8 cellular contexts compared by ENCODE assay signal in genomic region chr7:15015545-15016314, GRCh38.
DNase-seq lines count a peak whose midpoint lies in the region; ATAC-seq and TF ChIP-seq lines count a peak whose summit lies in the region.

No MANE protein-coding gene starts in this region.

- POLR2A ChIA-PET in AG04450 (lab: Yijun Ruan, JAX): no interaction called here

- no peaks in the 10 kb centered on the region for H3K27me3 ChIP-seq in AG04450 (ENCODE audit: control insufficient read depth, insufficient read depth, low read length)

- no peaks in the 10 kb centered on the region for H3K9me3 ChIP-seq in AG04450 (ENCODE audit: control insufficient read depth, insufficient read depth, low read length)

- intact Hi-C loops in activated T-helper 2 cell treated with anti-CD3 and anti-CD28 coated beads, Interferon-gamma antibody, Interleukin-2, Interleukin-4, amounts not matched to agents 10 μg/mL and 5 μg/mL and 100 μg/mL, durations not matched to agents 14 hours and 24 hours and 36 hours (cut with micrococcal nuclease): loop anchor here (2.0 kb wide), 1 partner anchor 299 kb away; no protein-coding TSS in a partner anchor

- no peaks in the 10 kb centered on the region for H3K27me3 Mint-ChIP-seq in activated T-helper 2 cell treated with anti-CD3 and anti-CD28 coated beads, Interferon-gamma antibody, Interleukin-2, Interleukin-4, amounts not matched to agents 10 μg/mL and 5 μg/mL and 100 μg/mL, durations not matched to agents 14 hours and 24 hours and 36 hours (ENCODE audit: low read depth)

- H3K4me3 Mint-ChIP-seq in activated T-helper 2 cell treated with anti-CD3 and anti-CD28 coated beads, Interferon-gamma antibody, Interleukin-2, Interleukin-4, amounts not matched to agents 10 μg/mL and 5 μg/mL and 100 μg/mL, durations not matched to agents 14 hours and 24 hours and 36 hours (ENCODE audit: low read depth): no peak overlapping the region

- CTCF ChIA-PET in AG04450 (lab: Charles Lee): interaction anchor here (0.6 to 4.1 kb wide), 49 partner anchors 9 to 1147 kb away, joined by 3 to 171 read pairs (median 4); partner anchors contain the start of gene DGKB

- H3K36me3 Mint-ChIP-seq in activated T-helper 2 cell treated with anti-CD3 and anti-CD28 coated beads, Interferon-gamma antibody, Interleukin-2, Interleukin-4, amounts not matched to agents 10 μg/mL and 5 μg/mL and 100 μg/mL, durations not matched to agents 14 hours and 24 hours and 36 hours (ENCODE audit: low read depth): no peaks in the 10 kb centered on the region

- peak; percentile 27 for DNase-seq in AG04450 (ENCODE audit: low read depth, low spot score)
- peak; percentile 67 for DNase-seq in NB4 (ENCODE audit: low read depth)
- DNase-seq in SHP77 (lab: John Stamatoyannopoulos, UW): peak; percentile 87 to 95
- peak; percentile 90 for DNase-seq in epithelial cell of esophagus (ENCODE audit: low read depth)
- peak; percentile 34 for DNase-seq in middle frontal gyrus (ENCODE audit: extremely low spot score, low spot score)
- no peak for DNase-seq in activated T-helper 2 cell treated with anti-CD3 and anti-CD28 coated beads, Interferon-gamma antibody, Interleukin-2, Interleukin-4, amounts not matched to agents 10 μg/mL and 5 μg/mL and 100 μg/mL, durations not matched to agents 14 hours and 24 hours and 36 hours (ENCODE audit: low spot score)

- H3K4me3 ChIP-seq in AG04450 (ENCODE audit: low read depth, low read length) (peak overlapping the region; percentile 10; the same call in 1 of the 2 replicates), NB4 (ENCODE audit: low read depth, low read length) (no peak overlapping the region), epithelial cell of esophagus (ENCODE audit: low read length) (no peak overlapping the region)

- H3K4me1 Mint-ChIP-seq in activated T-helper 2 cell treated with anti-CD3 and anti-CD28 coated beads, Interferon-gamma antibody, Interleukin-2, Interleukin-4, amounts not matched to agents 10 μg/mL and 5 μg/mL and 100 μg/mL, durations not matched to agents 14 hours and 24 hours and 36 hours (ENCODE audit: low read depth): no peaks in the 10 kb centered on the region

- no peaks in the 10 kb centered on the region for H3K9me3 Mint-ChIP-seq in activated T-helper 2 cell treated with anti-CD3 and anti-CD28 coated beads, Interferon-gamma antibody, Interleukin-2, Interleukin-4, amounts not matched to agents 10 μg/mL and 5 μg/mL and 100 μg/mL, durations not matched to agents 14 hours and 24 hours and 36 hours

- peak; percentile 94 for ATAC-seq in GM18502 (IDR thresholded peaks at IDR 0.05; ENCODE audit: poor library complexity, unreplicated experiment)
- ATAC-seq in HG02852 (IDR thresholded peaks at IDR 0.05; ENCODE audit: unreplicated experiment): peak; percentile 94

- no peak overlapping the region for H3K27ac Mint-ChIP-seq in activated T-helper 2 cell treated with anti-CD3 and anti-CD28 coated beads, Interferon-gamma antibody, Interleukin-2, Interleukin-4, amounts not matched to agents 10 μg/mL and 5 μg/mL and 100 μg/mL, durations not matched to agents 14 hours and 24 hours and 36 hours

- H3K27ac ChIP-seq in AG04450 (ENCODE audit: low read depth, low read length): no peak overlapping the region

- no peak for TF ChIP-seq POLR2A in NB4 (IDR thresholded peaks at IDR 0.05; ENCODE audit: extremely low read depth, insufficient read length)

- TF ChIP-seq CTCF in AG04450 (IDR thresholded peaks at IDR 0.05; ENCODE audit: low read depth, low read length) (peak; percentile 69), NB4 (IDR thresholded peaks at IDR 0.05; ENCODE audit: low read depth, low read length) (peak; percentile 48), epithelial cell of esophagus (IDR thresholded peaks at IDR 0.05; ENCODE audit: insufficient read depth, low read depth, low read length, missing control alignments) (peak; percentile 68)
